In the genomic region with DNA sequence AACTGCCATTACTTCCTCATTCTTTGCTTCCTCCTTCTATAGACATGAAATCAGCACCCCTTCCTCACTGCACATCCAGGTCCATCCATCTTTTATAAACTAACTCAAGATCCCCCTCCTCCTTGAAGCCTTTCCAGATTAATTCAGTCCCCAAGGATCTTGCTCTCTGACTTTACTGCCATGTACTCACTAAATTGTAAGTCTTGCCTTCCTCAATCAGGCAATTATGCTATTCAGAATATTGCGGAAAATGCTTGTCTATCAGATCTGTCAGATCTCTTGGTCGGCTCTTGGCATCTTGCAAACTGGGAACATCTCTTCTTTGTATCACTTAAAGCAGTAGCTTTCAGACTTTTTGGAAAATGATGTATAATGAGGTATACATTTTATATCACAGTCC, we compare ENCODE assay signal across 18 cellular contexts. TPM values are rescaled to one million over a fixed set of nuclear protein-coding genes. Genes with fewer than 3 reads are reported as not detected.
A peak's percentile ranks its signal among the peaks of the same experiment; 100 is the strongest.
DNase-seq lines count a peak whose midpoint lies in the region; ATAC-seq lines count a peak whose summit lies in the region.
"Had no signal": no experiment of that assay in that cellular context is flagged by ENCODE, and none has a peak within 500 bp of the region (broad histone marks: within the 10 kb centered on the region; RNA-seq: fewer than 3 reads in every experiment).

No MANE protein-coding gene starts in this region.

- no peaks in the 10 kb centered on the region for H3K27me3 Mint-ChIP-seq in activated T-cell treated with anti-CD3 and anti-CD28 coated beads, Interleukin-2, amount 50 U/mL, for 4 hours (ENCODE audit: low read depth)
- no peaks in the 10 kb centered on the region for H3K27me3 Mint-ChIP-seq in T-helper 17 cell

- no peaks in the 10 kb centered on the region for H3K9me3 Mint-ChIP-seq in activated T-cell treated with anti-CD3 and anti-CD28 coated beads, Interleukin-2, amount 50 U/mL, for 4 hours
- H3K9me3 Mint-ChIP-seq: H9 had no signal

- H3K4me1 Mint-ChIP-seq in activated T-cell treated with anti-CD3 and anti-CD28 coated beads, Interleukin-2, amount 50 U/mL, for 4 hours (ENCODE audit: low read depth): peaks cover 79% of the 10 kb centered on the region
- H3K4me1 Mint-ChIP-seq in T-helper 17 cell: peaks cover 52% of the 10 kb centered on the region

- peaks cover 3% of the 10 kb centered on the region for H3K36me3 Mint-ChIP-seq in activated T-cell treated with anti-CD3 and anti-CD28 coated beads, Interleukin-2, amount 50 U/mL, for 4 hours (ENCODE audit: insufficient read depth)
- H3K36me3 Mint-ChIP-seq in T-helper 17 cell (ENCODE audit: low read depth): peaks cover 25% of the 10 kb centered on the region

- DNase-seq in activated T-cell treated with anti-CD3 and anti-CD28 coated beads, Interleukin-2, amount 50 U/mL, for 4 hours: no peak
- no peak for DNase-seq in activated T-cell treated with anti-CD3 and anti-CD28 coated beads, Interleukin-2, amount 50 U/mL, for 1 hour
- DNase-seq in KBM-7 (peak; percentile 33), T-helper 17 cell (no peak)
- DNase-seq: activated CD8-positive, alpha-beta memory T cell treated with anti-CD3 and anti-CD28 coated beads for 24 hours; effector CD8-positive, alpha-beta T cell; foreskin melanocyte; GDM1; H9; NCI-H1105; NCI-H524 treated with DMSO at 0.1 percent for 48 hours; stimulated activated CD4-positive, alpha-beta T cell treated with anti-CD3 and anti-CD28 coated beads, Interleukin-1b, Interleukin-23, amount 100 ng/mL, for 48 hours had no signal

- no peaks in the 10 kb centered on the region for H3K9me3 ChIP-seq in T-helper 17 cell (ENCODE audit: control insufficient read depth, low read length, poor library complexity, severe bottlenecking)
- no peaks in the 10 kb centered on the region for H3K9me3 ChIP-seq in mucosa of rectum (ENCODE audit: control insufficient read depth in 2 of 2, low read length in 2 of 2)
- H3K9me3 ChIP-seq: prostate gland had no signal

- no peak overlapping the region for H3K27ac Mint-ChIP-seq in T-helper 17 cell
- H3K27ac Mint-ChIP-seq: H9 had no signal

- no peaks in the 10 kb centered on the region for H3K27me3 ChIP-seq in mucosa of rectum (ENCODE audit: control insufficient read depth in 2 of 2, insufficient read depth in 2 of 2, low read length in 2 of 2)

- peaks cover 21 to 45% of the 10 kb centered on the region in 2 donors for H3K4me1 ChIP-seq in mucosa of rectum (ENCODE audit: control insufficient read depth in 2 of 2, insufficient read depth in 2 of 2, low read length in 2 of 2)
- H3K4me1 ChIP-seq: prostate gland had no signal

- H3K4me3 Mint-ChIP-seq in activated T-cell treated with anti-CD3 and anti-CD28 coated beads, Interleukin-2, amount 50 U/mL, for 4 hours: peak overlapping the region; percentile 66
- H3K4me3 Mint-ChIP-seq in T-helper 17 cell: peak overlapping the region; percentile 90
- H3K4me3 Mint-ChIP-seq: H9 had no signal

- in situ Hi-C loops in KBM-7 (cut with MboI; ENCODE audit: low pct_unique_long_range_greater_than_20kb, low sequenced_read_pairs): no loop called here

- no peak overlapping the region for H3K9ac ChIP-seq in mucosa of rectum (ENCODE audit: low read depth in 1 of 2, low read length in 2 of 2)

- H3K36me3 ChIP-seq in mucosa of rectum (ENCODE audit: control insufficient read depth in 2 of 2, insufficient read depth in 2 of 2, low read length in 2 of 2): no peaks in the 10 kb centered on the region
- H3K36me3 ChIP-seq: prostate gland had no signal

- H3K4me3 ChIP-seq in mucosa of rectum (ENCODE audit: low read length in 2 of 2): peak overlapping the region; percentile 1 to 27
- H3K4me3 ChIP-seq: prostate gland had no signal

- peak overlapping the region in 1 of 2 donors; percentile 45 for H3K27ac ChIP-seq in mucosa of rectum (ENCODE audit: low read depth in 2 of 2, low read length in 2 of 2)
- H3K27ac ChIP-seq: prostate gland had no signal

- ATAC-seq in activated T-cell treated with anti-CD3 and anti-CD28 coated beads, Interleukin-2, amount 50 U/mL, for 4 hours: no peak
- no peak for ATAC-seq in T-helper 17 cell
- ATAC-seq in HG03342 (IDR thresholded peaks at IDR 0.05; ENCODE audit: unreplicated experiment): no peak
- no peak for ATAC-seq in GM19324 (IDR thresholded peaks at IDR 0.05; ENCODE audit: low FRiP score, unreplicated experiment)
- ATAC-seq in HG03097 (IDR thresholded peaks at IDR 0.05; ENCODE audit: low FRiP score, unreplicated experiment): no peak
- ATAC-seq: SK-N-SH treated with all-trans-retinoic acid at 6 μM for 48 hours had no signal

RNA-seq across cellular contexts. Expression of gene GPRIN3, which starts 3.6 kb away (rescaled TPM):
- 10 to 100 TPM in 2 of 3 donors, 1 to 10 TPM in 1; 7.4 to 13.2 (median 10.6) TPM for total RNA-seq in activated T-cell treated with anti-CD3 and anti-CD28 coated beads, Interleukin-2, amount 50 U/mL, for 4 hours
- 10 to 100 TPM; 88.5 to 89.7 TPM for total RNA-seq in T-helper 17 cell

Comparison
In these comparisons a context has a peak if more than half of its experiments do, and no peak if none do; other contexts are left out.
1. RNA of gene GPRIN3, which starts 3.6 kb away (total RNA-seq): 88.5 to 89.7 TPM in T-helper 17 cell; 7.4 to 13.2 TPM in activated T-cell treated with anti-CD3 and anti-CD28 coated beads, Interleukin-2, amount 50 U/mL, for 4 hours; every median in the first group is over 4 times any median in the second.